8 cellular contexts compared by ENCODE assay signal in genomic region chr1:227315500-227316346, GRCh38. TPM values are rescaled to one million over a fixed set of nuclear protein-coding genes. Genes with fewer than 3 reads are reported as not detected.
DNase-seq lines count a peak whose midpoint lies in the region; ATAC-seq, FAIRE-seq and TF ChIP-seq lines count a peak whose summit lies in the region.

No MANE protein-coding gene starts in this region.

- WGBS in right cardiac atrium = 9% methylated on average over 7 of the region's 7 CpGs

- H3K9me3 Mint-ChIP-seq in activated T-helper 17 cell treated with anti-CD3 and anti-CD28 coated beads, Interleukin-2, amount 50 U/mL, for 72 hours = no peaks in the 10 kb centered on the region

- H3K4me1 Mint-ChIP-seq in activated T-helper 17 cell treated with anti-CD3 and anti-CD28 coated beads, Interleukin-2, amount 50 U/mL, for 72 hours = no peaks in the 10 kb centered on the region

- H3K27ac Mint-ChIP-seq in activated T-helper 17 cell treated with anti-CD3 and anti-CD28 coated beads, Interleukin-2, amount 50 U/mL, for 72 hours = no peak overlapping the region

- no peaks in the 10 kb centered on the region for H3K9me3 ChIP-seq in right cardiac atrium (ENCODE audit: control insufficient read depth, low read length)

- H3K27me3 Mint-ChIP-seq in activated T-helper 17 cell treated with anti-CD3 and anti-CD28 coated beads, Interleukin-2, amount 50 U/mL, for 72 hours = peaks cover 50% of the 10 kb centered on the region

- H3K27me3 ChIP-seq in right cardiac atrium (ENCODE audit: control insufficient read depth, insufficient read depth) = no peaks in the 10 kb centered on the region

- no peak for ATAC-seq in activated T-helper 17 cell treated with anti-CD3 and anti-CD28 coated beads, Interleukin-2, amount 50 U/mL, for 72 hours (replicated peaks)
- peak in 1 of 2 donors; percentile 45 for ATAC-seq in right cardiac atrium
- ATAC-seq in GM18520 (IDR thresholded peaks at IDR 0.05; ENCODE audit: unreplicated experiment) = no peak
- no peak for ATAC-seq in HG02852 (IDR thresholded peaks at IDR 0.05; ENCODE audit: unreplicated experiment)

- H3K27ac ChIP-seq in right cardiac atrium (ENCODE audit: low read length) (peak overlapping the region; percentile 45), skin epidermis (peak overlapping the region in 2 of 21 experiments; percentile 11 to 13)

- peak overlapping the region; percentile 88 for H3K4me3 ChIP-seq in right cardiac atrium (ENCODE audit: low read length)
- H3K4me3 ChIP-seq in skin epidermis = peak overlapping the region in 6 of 7 experiments; percentile 57 to 91 (median 67)

- DNase-seq in H54 (ENCODE audit: insufficient read length, low spot score) (no peak), right cardiac atrium (peak in 1 of 3 donors; percentile 28)
- DNase-seq in NK-92 treated with Interleukin-12 subunit alpha and Interleukin-12 subunit beta, amount 100 ng/mL, for 24 hours (lab: John Stamatoyannopoulos, UW) = no peak

- peaks cover 4% of the 10 kb centered on the region for H3K4me1 ChIP-seq in right cardiac atrium (ENCODE audit: control insufficient read depth, insufficient read depth, low read length)

- H3K4me3 Mint-ChIP-seq in activated T-helper 17 cell treated with anti-CD3 and anti-CD28 coated beads, Interleukin-2, amount 50 U/mL, for 72 hours = peak overlapping the region; percentile 78

- no peaks in the 10 kb centered on the region for H3K36me3 Mint-ChIP-seq in activated T-helper 17 cell treated with anti-CD3 and anti-CD28 coated beads, Interleukin-2, amount 50 U/mL, for 72 hours (ENCODE audit: low read depth)

- intact Hi-C loops in right cardiac atrium (cut with DNase I) = loop anchor here in 1 of 4 donors (10.0 kb wide), 1 partner anchor 119 kb away; no protein-coding TSS in a partner anchor

- FAIRE-seq in A204.1 (lab: Jason Lieb, UNC) (peak; percentile 61), H54 (lab: Jason Lieb, UNC) (peak; percentile 93)

- TF ChIP-seq POLR2A in H54 (IDR thresholded peaks at IDR 0.05; ENCODE audit: low read depth, low read length) = no peak

RNA-seq across cellular contexts. Expression of gene CDC42BPA, which starts 2.6 kb away (rescaled TPM):
- 1 to 10 TPM; 2.7 to 2.9 TPM for total RNA-seq in activated T-helper 17 cell treated with anti-CD3 and anti-CD28 coated beads, Interleukin-2, amount 50 U/mL, for 72 hours
- total RNA-seq in right cardiac atrium = 10 to 100 TPM; 34.6 to 38.0 (median 36.8) TPM
- 12.9 TPM for polyA plus RNA-seq in right cardiac atrium

Comparison
In these comparisons a context has a peak if more than half of its experiments do, and no peak if none do; other contexts are left out.
1. RNA of gene CDC42BPA, which starts 2.6 kb away (total RNA-seq): 34.6 to 38.0 TPM in right cardiac atrium; 2.7 to 2.9 TPM in activated T-helper 17 cell treated with anti-CD3 and anti-CD28 coated beads, Interleukin-2, amount 50 U/mL, for 72 hours; every median in the first group is over 4 times any median in the second.